ENCODE assay signal across 8 cellular contexts in genomic region chr19:7488736-7489353, GRCh38. TPM values are rescaled to one million over a fixed set of nuclear protein-coding genes. Genes with fewer than 3 reads are reported as not detected.
DNase-seq lines count a peak whose midpoint lies in the region; ATAC-seq and TF ChIP-seq lines count a peak whose summit lies in the region.

TSS of gene PEX11G (minus strand) at chr19:7489035. CDS start at chr19:7489010, 25 bp downstream.

- no TSS peak for BruUV-seq in HCT116 (replicated peaks; lab: Mats Ljungman, UMichigan)

- peaks cover 3% of the 10 kb centered on the region for H3K27me3 Mint-ChIP-seq in activated B cell treated with CpG ODN at 0.5 μM for 24 hours

- no peaks in the 10 kb centered on the region for H3K9me3 ChIP-seq in HCT116 (ENCODE audit: control insufficient read depth in 1 of 2, insufficient read depth in 1 of 2, low read depth in 1 of 2, low read length in 2 of 2)

- H3K9ac ChIP-seq in HCT116 (ENCODE audit: low read length) = peak within 1 kb of the TSS; percentile 74

- no peaks in the 10 kb centered on the region for H4K20me1 ChIP-seq in HCT116 (ENCODE audit: insufficient read depth)

- H3K36me3 ChIP-seq in HCT116 (ENCODE audit: control insufficient read depth in 1 of 2, insufficient read depth in 2 of 2, low read length in 2 of 2) = no peaks in the 10 kb centered on the region

- no peaks in the 10 kb centered on the region for H3K9me3 Mint-ChIP-seq in activated B cell treated with CpG ODN at 0.5 μM for 24 hours

- H3K27me3 ChIP-seq in HCT116 (ENCODE audit: insufficient read depth, low read length) = no peaks in the 10 kb centered on the region

- intact Hi-C loops in HCT116 (cut with micrococcal nuclease) = no loop called here
- intact Hi-C loops in activated B cell treated with CpG ODN at 0.5 μM for 24 hours (cut with micrococcal nuclease) = loop anchor here (1.0 to 10.0 kb wide), 5 partner anchors 16 to 94 kb away; partner anchors contain the start of genes MCOLN1 and PNPLA6

- DNase-seq in D341Med (ENCODE audit: low spot score) (peak; percentile 100), HCT116 (ENCODE audit: low read depth, low spot score) (peak; percentile 75), NCI-H2081 treated with DMSO at 0.1 percent for 48 hours (lab: John Stamatoyannopoulos, UW) (peak; percentile 45), activated B cell treated with CpG ODN at 0.5 μM for 24 hours (peak; percentile 98), cardiac fibroblast (ENCODE audit: low read depth in 2 of 2) (peak; percentile 84 to 90), inferior parietal cortex (ENCODE audit: extremely low spot score) (peak; percentile 90), smooth muscle cell of the brain vasculature (ENCODE audit: low read depth, low spot score) (peak; percentile 68)

- H3K4me3 ChIP-seq in HCT116 (replicated peaks in 1 of 2; ENCODE audit: low read depth in 1 of 2, low read length in 2 of 2) = peak within 1 kb of the TSS; percentile 54 to 65
- H3K4me3 ChIP-seq in cardiac fibroblast (replicated peaks in 1 of 2; ENCODE audit: low read depth in 2 of 2, low read length in 2 of 2) = peak within 1 kb of the TSS; percentile 66 to 68

- H3K27ac ChIP-seq in HCT116 (ENCODE audit: low read depth, low read length) = peak within 1 kb of the TSS; percentile 59

- peak; percentile 80 for TF ChIP-seq POLR2A in HCT116 (IDR thresholded peaks at IDR 0.05; ENCODE audit: borderline replicate concordance, extremely low read depth, insufficient read depth, insufficient read length)

- ATAC-seq in HCT116 (peak; percentile 94), activated B cell treated with CpG ODN at 0.5 μM for 24 hours (ENCODE audit: low read depth) (peak; percentile 99), HG02884 (IDR thresholded peaks at IDR 0.05; ENCODE audit: unreplicated experiment) (no peak)

- POLR2A ChIA-PET in HCT116 (lab: Charles Lee) (interaction anchor here (1.6 kb wide), 1 partner anchor 17 kb away, joined by 6 read pairs; no protein-coding TSS in a partner anchor), activated B cell treated with CpG ODN at 0.5 μM for 24 hours (lab: Charles Lee) (interaction anchor here (0.6 to 1.4 kb wide), 4 partner anchors 34 to 1401 kb away, joined by 3 to 6 read pairs (median 4); partner anchors contain the start of genes MCOLN1 and PNPLA6)

- CTCF ChIA-PET in HCT116 (lab: Charles Lee) = interaction anchor here (0.9 kb wide), 1 partner anchor 80 kb away, joined by 4 read pairs; no protein-coding TSS in a partner anchor
- CTCF ChIA-PET in activated B cell treated with CpG ODN at 0.5 μM for 24 hours (lab: Charles Lee) = no interaction called here

- no peaks in the 10 kb centered on the region for H3K36me3 Mint-ChIP-seq in activated B cell treated with CpG ODN at 0.5 μM for 24 hours (ENCODE audit: low read depth)

- RAD21 ChIA-PET in HCT116 (lab: Charles Lee; ENCODE audit: low non-redundant PET in 1 of 2, low total read pairs in 2 of 2, uncharacterized antibody in 2 of 2, unreplicated experiment in 2 of 2) = no interaction called here

- no peaks in the 10 kb centered on the region for H3K79me2 ChIP-seq in HCT116 (ENCODE audit: insufficient read depth, low read length)

- no peaks in the 10 kb centered on the region for H3K9me2 ChIP-seq in HCT116 (ENCODE audit: insufficient read depth)

- H3K27ac Mint-ChIP-seq in activated B cell treated with CpG ODN at 0.5 μM for 24 hours = peak within 1 kb of the TSS; percentile 69

- peaks cover 10% of the 10 kb centered on the region for H3K4me1 Mint-ChIP-seq in activated B cell treated with CpG ODN at 0.5 μM for 24 hours

- H3K4me3 Mint-ChIP-seq in activated B cell treated with CpG ODN at 0.5 μM for 24 hours = peak within 1 kb of the TSS; percentile 79

- TF ChIP-seq CTCF in HCT116 (IDR thresholded peaks at IDR 0.05 in 2 of 3, conservative IDR thresholded peaks at IDR 0.05 in 1 of 3; ENCODE audit: borderline replicate concordance in 1 of 3, insufficient read depth in 1 of 3, low read depth in 2 of 3, low read length in 2 of 3) (no peak), activated B cell treated with CpG ODN at 0.5 μM for 24 hours (IDR thresholded peaks at IDR 0.05) (no peak), cardiac fibroblast (IDR thresholded peaks at IDR 0.05; ENCODE audit: low read depth, low read length) (no peak)

- peaks cover 13 to 32% of the 10 kb centered on the region in 2 experiments for H3K4me1 ChIP-seq in HCT116 (ENCODE audit: control insufficient read depth in 1 of 2, insufficient read depth in 2 of 2, low read length in 2 of 2)

- peak within 1 kb of the TSS; percentile 70 for H3K4me2 ChIP-seq in HCT116 (ENCODE audit: low read length)

- TF ChIP-seq RAD21 in HCT116 (IDR thresholded peaks at IDR 0.05; ENCODE audit: low read depth) = no peak

- peak within 1 kb of the TSS; percentile 29 for H2AFZ ChIP-seq in HCT116 (ENCODE audit: low read depth, low read length, poor library complexity, severe bottlenecking)

TF ChIP-seq in HCT116, 20 proteins besides CTCF, POLR2A, EP300 and RAD21:
- no peak for TF ChIP-seq SIN3A (IDR thresholded peaks at IDR 0.05; ENCODE audit: low read depth)
- TF ChIP-seq EZH2 (IDR thresholded peaks at IDR 0.05) = no peak
- peak; percentile 93 for TF ChIP-seq POLR2AphosphoS5 (IDR thresholded peaks at IDR 0.05; ENCODE audit: low read depth, low read length)
- no peak for TF ChIP-seq ELF1 (IDR thresholded peaks at IDR 0.05; ENCODE audit: borderline replicate concordance, low read depth)
- peak; percentile 75; the same call in 1 of the 2 replicates for TF ChIP-seq ZFX (IDR thresholded peaks at IDR 0.05)
- peak; percentile 82 for TF ChIP-seq YY1 (IDR thresholded peaks at IDR 0.05; ENCODE audit: extremely low read depth, insufficient replicate concordance, low read depth, low read length)
- peak; percentile 36; the same call in 1 of the 2 replicates for TF ChIP-seq SP1 (IDR thresholded peaks at IDR 0.05; ENCODE audit: low read depth)
- no peak for TF ChIP-seq TCF7L2 (IDR thresholded peaks at IDR 0.05; ENCODE audit: borderline replicate concordance, extremely low read depth, insufficient read depth, insufficient read length)

RNA-seq across cellular contexts. Expression of gene PEX11G, which starts in this region (rescaled TPM):
- total RNA-seq in HCT116 (2021; ENCODE audit: unreplicated experiment) = 6.4 TPM
- 4.7 and 5.1 TPM in 2 replicates for polyA plus RNA-seq in HCT116 (2012)
- total RNA-seq in activated B cell treated with CpG ODN at 0.5 μM for 24 hours = 0.61 and 1.0 TPM in 2 replicates

Comparison
In these comparisons a context has a peak if more than half of its experiments do, and no peak if none do; other contexts are left out.
1. DNase-seq: peak in every context shown above with its lines; median percentile 100 in D341Med; 98 in activated B cell treated with CpG ODN at 0.5 μM for 24 hours; 90 in inferior parietal cortex; 87 in cardiac fibroblast; 75 in HCT116; 68 in smooth muscle cell of the brain vasculature; 45 in NCI-H2081 treated with DMSO at 0.1 percent for 48 hours.